Comparison of ENCODE assay signal across 8 cellular contexts in the genomic region with DNA sequence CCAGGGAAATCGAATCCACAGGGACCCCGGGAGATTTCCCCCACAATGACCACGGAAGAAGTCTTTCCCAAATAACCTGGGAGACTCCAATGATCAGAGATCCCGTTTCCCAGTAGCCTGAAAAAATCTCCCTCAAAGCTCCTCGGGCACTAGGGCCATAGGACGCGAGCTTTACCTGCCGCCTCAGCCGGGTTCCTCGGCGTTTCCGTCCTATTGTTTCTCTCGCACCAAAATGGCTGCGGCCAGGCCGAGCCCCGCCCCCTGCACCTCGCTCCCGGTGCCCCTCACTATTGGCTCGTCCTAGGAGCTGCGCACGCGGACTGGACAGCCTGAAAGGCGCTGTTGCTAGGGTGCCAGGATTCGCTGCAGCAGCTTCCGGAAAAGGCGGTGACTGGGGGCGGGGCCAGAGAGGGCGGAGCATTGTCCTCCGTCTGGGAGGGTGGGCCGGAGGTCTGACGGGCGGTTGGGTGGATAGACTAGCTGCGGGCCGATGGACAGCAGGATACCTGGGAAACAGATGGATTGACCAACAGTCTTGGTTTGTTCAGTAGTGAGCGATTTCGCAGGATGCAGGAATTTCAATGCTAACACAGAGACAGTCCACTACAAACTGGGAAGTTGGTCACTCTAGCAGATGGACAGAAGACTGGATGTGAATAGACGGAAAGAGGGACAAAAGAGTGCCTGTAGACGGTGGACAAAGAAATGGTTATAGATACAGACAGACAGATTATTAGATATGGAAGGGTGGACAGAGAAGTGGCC. TPM values are rescaled to one million over a fixed set of nuclear protein-coding genes. Genes with fewer than 3 reads are reported as not detected.
DNase-seq lines count a peak whose midpoint lies in the region; ATAC-seq and TF ChIP-seq lines count a peak whose summit lies in the region.

Gene IP6K2, minus strand, starts transcription at position 240 of the 765 bp plus-strand sequence. CDS start 21,930 bp downstream, outside the sequence.

- ATAC-seq in HG03460 (IDR thresholded peaks at IDR 0.05; ENCODE audit: unreplicated experiment) = peak; percentile 98

- no peaks in the 10 kb centered on the region for H3K4me1 ChIP-seq in BE2C
- H3K4me1 ChIP-seq in colonic mucosa = peaks cover 28% of the 10 kb centered on the region

- H3K27ac ChIP-seq in colonic mucosa = peak within 1 kb of the TSS; percentile 79
- peak within 1 kb of the TSS; percentile 77 for H3K27ac ChIP-seq in layer of hippocampus (ENCODE audit: low read depth, low read length)

- H3K4me3 ChIP-seq in BE2C (ENCODE audit: low read depth, low read length) (peak within 1 kb of the TSS; percentile 96), colonic mucosa (peak within 1 kb of the TSS; percentile 75)

- TF ChIP-seq CTCF in BE2C (IDR thresholded peaks at IDR 0.05; ENCODE audit: low read depth, low read length) (no peak), colonic mucosa (IDR thresholded peaks at IDR 0.05) (no peak)

- H3K9ac ChIP-seq in colonic mucosa (ENCODE audit: low read depth in 2 of 2, low read length in 2 of 2) = peak within 1 kb of the TSS; percentile 94 to 97

- H3K36me3 ChIP-seq in BE2C (peaks cover 29% of the 10 kb centered on the region), colonic mucosa (no peaks in the 10 kb centered on the region)

- H3K9me3 ChIP-seq in BE2C = no peaks in the 10 kb centered on the region
- no peaks in the 10 kb centered on the region for H3K9me3 ChIP-seq in colonic mucosa

- peak; percentile 96 for DNase-seq in BE2C
- DNase-seq in GM19240 (ENCODE audit: insufficient read length, low spot score) = peak; percentile 98
- DNase-seq in NCI-H526 (lab: John Stamatoyannopoulos, UW) = peak; percentile 95 to 99
- DNase-seq in activated CD4-positive, alpha-beta T cell treated with anti-CD3 and anti-CD28 coated beads for 48 hours = peak; percentile 99
- DNase-seq in colonic mucosa = peak; percentile 100
- peak; percentile 99 for DNase-seq in stimulated activated CD4-positive, alpha-beta T cell treated with anti-CD3 and anti-CD28 coated beads, Interleukin-1b, Interleukin-23, amount 100 ng/mL, for 4 hours (ENCODE audit: low read depth in 2 of 2)

- intact Hi-C loops in colonic mucosa (cut with DNase I) = no loop called here

- H3K27me3 ChIP-seq in BE2C = no peaks in the 10 kb centered on the region
- no peaks in the 10 kb centered on the region for H3K27me3 ChIP-seq in colonic mucosa
- no peaks in the 10 kb centered on the region for H3K27me3 ChIP-seq in layer of hippocampus (ENCODE audit: control insufficient read depth, insufficient read depth, low read length)

RNA-seq across cellular contexts. Expression of gene IP6K2, which starts in this region (rescaled TPM):
- polyA plus RNA-seq in BE2C (2012; ENCODE audit: insufficient read depth, insufficient read length, low read depth) = 102 TPM
- 100 to 1,000 TPM; 101 to 134 TPM for total RNA-seq in colonic mucosa

Comparison
In these comparisons a context has a peak if more than half of its experiments do, and no peak if none do; other contexts are left out.
1. Peak in every context shown above with its lines: DNase-seq, ATAC-seq, H3K4me3 ChIP-seq and H3K27ac ChIP-seq.